2 cellular contexts compared by ENCODE assay signal in the genomic region with DNA sequence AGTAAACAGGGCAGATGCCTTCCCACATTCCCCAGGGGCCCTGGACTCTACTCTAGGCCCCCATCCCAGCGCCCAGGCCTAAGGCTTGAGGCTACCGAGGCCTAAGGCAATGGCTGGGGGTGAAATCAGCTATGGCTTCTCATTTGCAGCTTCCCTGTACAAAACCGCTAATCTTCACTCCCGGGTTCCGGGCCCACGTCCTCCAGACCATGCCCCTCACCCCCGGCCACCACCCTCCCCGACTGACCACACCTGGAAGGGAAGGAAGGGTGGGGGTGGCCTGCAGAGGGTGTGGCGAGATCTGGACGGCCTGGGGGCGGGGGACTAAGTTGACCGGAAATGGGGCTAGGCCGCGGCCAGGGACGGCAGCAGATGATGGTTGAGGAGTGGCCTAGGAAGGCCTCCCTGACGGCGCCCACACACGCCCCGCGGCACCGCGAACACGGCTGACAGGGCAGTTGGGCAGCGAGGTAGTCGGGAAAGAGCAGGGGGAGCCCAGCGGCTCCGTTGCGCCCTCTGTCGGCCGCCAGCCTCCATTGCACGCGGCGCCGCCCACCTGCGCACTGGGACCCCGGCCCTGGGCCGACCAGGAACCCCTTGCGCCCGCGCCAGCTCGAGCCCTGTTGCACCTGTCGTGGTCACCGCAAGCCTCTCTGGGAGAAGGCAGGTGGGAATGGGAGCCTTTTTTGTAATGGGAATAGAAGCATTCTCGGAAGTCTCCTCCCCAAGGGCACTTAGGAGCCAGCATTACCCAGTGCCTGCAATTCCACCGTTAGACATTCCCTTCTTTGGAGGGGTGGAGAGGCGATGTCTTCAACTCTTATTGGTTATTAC.
TF ChIP-seq lines count a peak whose summit lies in the region.

No MANE protein-coding gene starts in this region.

TF ChIP-seq in GM23338, 12 proteins besides CTCF, POLR2A, EP300 and RAD21 (continued from another document):
- TF ChIP-seq, protein P1, sequence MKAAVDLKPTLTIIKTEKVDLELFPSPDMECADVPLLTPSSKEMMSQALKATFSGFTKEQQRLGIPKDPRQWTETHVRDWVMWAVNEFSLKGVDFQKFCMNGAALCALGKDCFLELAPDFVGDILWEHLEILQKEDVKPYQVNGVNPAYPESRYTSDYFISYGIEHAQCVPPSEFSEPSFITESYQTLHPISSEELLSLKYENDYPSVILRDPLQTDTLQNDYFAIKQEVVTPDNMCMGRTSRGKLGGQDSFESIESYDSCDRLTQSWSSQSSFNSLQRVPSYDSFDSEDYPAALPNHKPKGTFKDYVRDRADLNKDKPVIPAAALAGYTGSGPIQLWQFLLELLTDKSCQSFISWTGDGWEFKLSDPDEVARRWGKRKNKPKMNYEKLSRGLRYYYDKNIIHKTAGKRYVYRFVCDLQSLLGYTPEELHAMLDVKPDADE (IDR thresholded peaks at IDR 0.05): no peak
- TF ChIP-seq CREB1 (CRISPR knock-in tag; IDR thresholded peaks at IDR 0.05; ENCODE audit: low read depth): no peak
TF ChIP-seq in GM23338: peak in this region for 0.

TF ChIP-seq in K562, 482 proteins besides CTCF, POLR2A, EP300 and RAD21 (continued from another document and continues in another):
- TF ChIP-seq, protein P2, sequence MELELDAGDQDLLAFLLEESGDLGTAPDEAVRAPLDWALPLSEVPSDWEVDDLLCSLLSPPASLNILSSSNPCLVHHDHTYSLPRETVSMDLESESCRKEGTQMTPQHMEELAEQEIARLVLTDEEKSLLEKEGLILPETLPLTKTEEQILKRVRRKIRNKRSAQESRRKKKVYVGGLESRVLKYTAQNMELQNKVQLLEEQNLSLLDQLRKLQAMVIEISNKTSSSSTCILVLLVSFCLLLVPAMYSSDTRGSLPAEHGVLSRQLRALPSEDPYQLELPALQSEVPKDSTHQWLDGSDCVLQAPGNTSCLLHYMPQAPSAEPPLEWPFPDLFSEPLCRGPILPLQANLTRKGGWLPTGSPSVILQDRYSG (tag; conservative IDR thresholded peaks at IDR 0.05; ENCODE audit: low read depth): no peak
- no peak for TF ChIP-seq IRF2 (CRISPR knock-in tag; IDR thresholded peaks at IDR 0.05)
- no peak for TF ChIP-seq MTF1 (CRISPR knock-in tag; IDR thresholded peaks at IDR 0.05; ENCODE audit: borderline replicate concordance)
- TF ChIP-seq, protein P3, sequence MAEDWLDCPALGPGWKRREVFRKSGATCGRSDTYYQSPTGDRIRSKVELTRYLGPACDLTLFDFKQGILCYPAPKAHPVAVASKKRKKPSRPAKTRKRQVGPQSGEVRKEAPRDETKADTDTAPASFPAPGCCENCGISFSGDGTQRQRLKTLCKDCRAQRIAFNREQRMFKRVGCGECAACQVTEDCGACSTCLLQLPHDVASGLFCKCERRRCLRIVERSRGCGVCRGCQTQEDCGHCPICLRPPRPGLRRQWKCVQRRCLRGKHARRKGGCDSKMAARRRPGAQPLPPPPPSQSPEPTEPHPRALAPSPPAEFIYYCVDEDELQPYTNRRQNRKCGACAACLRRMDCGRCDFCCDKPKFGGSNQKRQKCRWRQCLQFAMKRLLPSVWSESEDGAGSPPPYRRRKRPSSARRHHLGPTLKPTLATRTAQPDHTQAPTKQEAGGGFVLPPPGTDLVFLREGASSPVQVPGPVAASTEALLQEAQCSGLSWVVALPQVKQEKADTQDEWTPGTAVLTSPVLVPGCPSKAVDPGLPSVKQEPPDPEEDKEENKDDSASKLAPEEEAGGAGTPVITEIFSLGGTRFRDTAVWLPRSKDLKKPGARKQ (CRISPR knock-in tag; IDR thresholded peaks at IDR 0.05): no peak
- TF ChIP-seq SUPT5H (IDR thresholded peaks at IDR 0.05): no peak
- TF ChIP-seq, protein P4, sequence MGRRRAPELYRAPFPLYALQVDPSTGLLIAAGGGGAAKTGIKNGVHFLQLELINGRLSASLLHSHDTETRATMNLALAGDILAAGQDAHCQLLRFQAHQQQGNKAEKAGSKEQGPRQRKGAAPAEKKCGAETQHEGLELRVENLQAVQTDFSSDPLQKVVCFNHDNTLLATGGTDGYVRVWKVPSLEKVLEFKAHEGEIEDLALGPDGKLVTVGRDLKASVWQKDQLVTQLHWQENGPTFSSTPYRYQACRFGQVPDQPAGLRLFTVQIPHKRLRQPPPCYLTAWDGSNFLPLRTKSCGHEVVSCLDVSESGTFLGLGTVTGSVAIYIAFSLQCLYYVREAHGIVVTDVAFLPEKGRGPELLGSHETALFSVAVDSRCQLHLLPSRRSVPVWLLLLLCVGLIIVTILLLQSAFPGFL (CRISPR knock-in tag; IDR thresholded peaks at IDR 0.05): no peak
- TF ChIP-seq GATA2 (CRISPR knock-in tag; IDR thresholded peaks at IDR 0.05): no peak
- TF ChIP-seq MAFK (IDR thresholded peaks at IDR 0.05; ENCODE audit: low read length): no peak
- TF ChIP-seq ZNF165 (CRISPR knock-in tag; IDR thresholded peaks at IDR 0.05; ENCODE audit: borderline replicate concordance): no peak
- TF ChIP-seq, protein P5, sequence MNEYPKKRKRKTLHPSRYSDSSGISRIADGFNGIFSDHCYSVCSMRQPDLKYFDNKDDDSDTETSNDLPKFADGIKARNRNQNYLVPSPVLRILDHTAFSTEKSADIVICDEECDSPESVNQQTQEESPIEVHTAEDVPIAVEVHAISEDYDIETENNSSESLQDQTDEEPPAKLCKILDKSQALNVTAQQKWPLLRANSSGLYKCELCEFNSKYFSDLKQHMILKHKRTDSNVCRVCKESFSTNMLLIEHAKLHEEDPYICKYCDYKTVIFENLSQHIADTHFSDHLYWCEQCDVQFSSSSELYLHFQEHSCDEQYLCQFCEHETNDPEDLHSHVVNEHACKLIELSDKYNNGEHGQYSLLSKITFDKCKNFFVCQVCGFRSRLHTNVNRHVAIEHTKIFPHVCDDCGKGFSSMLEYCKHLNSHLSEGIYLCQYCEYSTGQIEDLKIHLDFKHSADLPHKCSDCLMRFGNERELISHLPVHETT (CRISPR knock-in tag; conservative IDR thresholded peaks at IDR 0.05 in 1 of 2, IDR thresholded peaks at IDR 0.05 in 1 of 2): no peak
- TF ChIP-seq, protein P6, sequence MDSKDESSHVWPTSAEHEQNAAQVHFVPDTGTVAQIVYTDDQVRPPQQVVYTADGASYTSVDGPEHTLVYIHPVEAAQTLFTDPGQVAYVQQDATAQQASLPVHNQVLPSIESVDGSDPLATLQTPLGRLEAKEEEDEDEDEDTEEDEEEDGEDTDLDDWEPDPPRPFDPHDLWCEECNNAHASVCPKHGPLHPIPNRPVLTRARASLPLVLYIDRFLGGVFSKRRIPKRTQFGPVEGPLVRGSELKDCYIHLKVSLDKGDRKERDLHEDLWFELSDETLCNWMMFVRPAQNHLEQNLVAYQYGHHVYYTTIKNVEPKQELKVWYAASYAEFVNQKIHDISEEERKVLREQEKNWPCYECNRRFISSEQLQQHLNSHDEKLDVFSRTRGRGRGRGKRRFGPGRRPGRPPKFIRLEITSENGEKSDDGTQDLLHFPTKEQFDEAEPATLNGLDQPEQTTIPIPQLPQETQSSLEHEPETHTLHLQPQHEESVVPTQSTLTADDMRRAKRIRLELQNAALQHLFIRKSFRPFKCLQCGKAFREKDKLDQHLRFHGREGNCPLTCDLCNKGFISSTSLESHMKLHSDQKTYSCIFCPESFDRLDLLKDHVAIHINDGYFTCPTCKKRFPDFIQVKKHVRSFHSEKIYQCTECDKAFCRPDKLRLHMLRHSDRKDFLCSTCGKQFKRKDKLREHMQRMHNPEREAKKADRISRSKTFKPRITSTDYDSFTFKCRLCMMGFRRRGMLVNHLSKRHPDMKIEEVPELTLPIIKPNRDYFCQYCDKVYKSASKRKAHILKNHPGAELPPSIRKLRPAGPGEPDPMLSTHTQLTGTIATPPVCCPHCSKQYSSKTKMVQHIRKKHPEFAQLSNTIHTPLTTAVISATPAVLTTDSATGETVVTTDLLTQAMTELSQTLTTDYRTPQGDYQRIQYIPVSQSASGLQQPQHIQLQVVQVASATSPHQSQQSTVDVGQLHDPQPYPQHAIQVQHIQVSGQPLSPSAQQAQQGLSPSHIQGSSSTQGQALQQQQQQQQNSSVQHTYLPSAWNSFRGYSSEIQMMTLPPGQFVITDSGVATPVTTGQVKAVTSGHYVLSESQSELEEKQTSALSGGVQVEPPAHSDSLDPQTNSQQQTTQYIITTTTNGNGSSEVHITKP (IDR thresholded peaks at IDR 0.05; ENCODE audit: partially characterized antibody): no peak
- peak; percentile 64; the same call in 1 of the 2 replicates for TF ChIP-seq ELF1 (tag; IDR thresholded peaks at IDR 0.05)
- peak in 2 of 3 experiments; percentile 21 to 62 for TF ChIP-seq YY1 (IDR thresholded peaks at IDR 0.05; ENCODE audit: borderline replicate concordance in 1 of 3, control insufficient read depth in 1 of 3, extremely low read depth in 1 of 3, insufficient read depth in 3 of 3, insufficient read length in 1 of 3, insufficient replicate concordance in 2 of 3, low read depth in 1 of 3, low read length in 2 of 3)
- TF ChIP-seq, protein P7, sequence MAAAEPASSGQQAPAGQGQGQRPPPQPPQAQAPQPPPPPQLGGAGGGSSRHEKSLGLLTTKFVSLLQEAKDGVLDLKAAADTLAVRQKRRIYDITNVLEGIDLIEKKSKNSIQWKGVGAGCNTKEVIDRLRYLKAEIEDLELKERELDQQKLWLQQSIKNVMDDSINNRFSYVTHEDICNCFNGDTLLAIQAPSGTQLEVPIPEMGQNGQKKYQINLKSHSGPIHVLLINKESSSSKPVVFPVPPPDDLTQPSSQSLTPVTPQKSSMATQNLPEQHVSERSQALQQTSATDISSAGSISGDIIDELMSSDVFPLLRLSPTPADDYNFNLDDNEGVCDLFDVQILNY (CRISPR knock-in tag; IDR thresholded peaks at IDR 0.05): peak; percentile 59; the same call in 1 of the 2 replicates
- no peak for TF ChIP-seq ZNF274 (IDR thresholded peaks at IDR 0.05; ENCODE audit: borderline replicate concordance, low read depth, low read length)
- TF ChIP-seq, protein P8, sequence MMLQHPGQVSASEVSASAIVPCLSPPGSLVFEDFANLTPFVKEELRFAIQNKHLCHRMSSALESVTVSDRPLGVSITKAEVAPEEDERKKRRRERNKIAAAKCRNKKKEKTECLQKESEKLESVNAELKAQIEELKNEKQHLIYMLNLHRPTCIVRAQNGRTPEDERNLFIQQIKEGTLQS (IDR thresholded peaks at IDR 0.05): no peak
- TF ChIP-seq, protein P8 (CRISPR knock-in tag; conservative IDR thresholded peaks at IDR 0.05): no peak
- TF ChIP-seq, protein P9, sequence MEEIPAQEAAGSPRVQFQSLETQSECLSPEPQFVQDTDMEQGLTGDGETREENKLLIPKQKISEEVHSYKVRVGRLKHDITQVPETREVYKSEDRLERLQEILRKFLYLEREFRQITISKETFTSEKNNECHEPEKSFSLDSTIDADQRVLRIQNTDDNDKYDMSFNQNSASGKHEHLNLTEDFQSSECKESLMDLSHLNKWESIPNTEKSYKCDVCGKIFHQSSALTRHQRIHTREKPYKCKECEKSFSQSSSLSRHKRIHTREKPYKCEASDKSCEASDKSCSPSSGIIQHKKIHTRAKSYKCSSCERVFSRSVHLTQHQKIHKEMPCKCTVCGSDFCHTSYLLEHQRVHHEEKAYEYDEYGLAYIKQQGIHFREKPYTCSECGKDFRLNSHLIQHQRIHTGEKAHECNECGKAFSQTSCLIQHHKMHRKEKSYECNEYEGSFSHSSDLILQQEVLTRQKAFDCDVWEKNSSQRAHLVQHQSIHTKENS (CRISPR knock-in tag; IDR thresholded peaks at IDR 0.05): no peak
- TF ChIP-seq, protein P10, sequence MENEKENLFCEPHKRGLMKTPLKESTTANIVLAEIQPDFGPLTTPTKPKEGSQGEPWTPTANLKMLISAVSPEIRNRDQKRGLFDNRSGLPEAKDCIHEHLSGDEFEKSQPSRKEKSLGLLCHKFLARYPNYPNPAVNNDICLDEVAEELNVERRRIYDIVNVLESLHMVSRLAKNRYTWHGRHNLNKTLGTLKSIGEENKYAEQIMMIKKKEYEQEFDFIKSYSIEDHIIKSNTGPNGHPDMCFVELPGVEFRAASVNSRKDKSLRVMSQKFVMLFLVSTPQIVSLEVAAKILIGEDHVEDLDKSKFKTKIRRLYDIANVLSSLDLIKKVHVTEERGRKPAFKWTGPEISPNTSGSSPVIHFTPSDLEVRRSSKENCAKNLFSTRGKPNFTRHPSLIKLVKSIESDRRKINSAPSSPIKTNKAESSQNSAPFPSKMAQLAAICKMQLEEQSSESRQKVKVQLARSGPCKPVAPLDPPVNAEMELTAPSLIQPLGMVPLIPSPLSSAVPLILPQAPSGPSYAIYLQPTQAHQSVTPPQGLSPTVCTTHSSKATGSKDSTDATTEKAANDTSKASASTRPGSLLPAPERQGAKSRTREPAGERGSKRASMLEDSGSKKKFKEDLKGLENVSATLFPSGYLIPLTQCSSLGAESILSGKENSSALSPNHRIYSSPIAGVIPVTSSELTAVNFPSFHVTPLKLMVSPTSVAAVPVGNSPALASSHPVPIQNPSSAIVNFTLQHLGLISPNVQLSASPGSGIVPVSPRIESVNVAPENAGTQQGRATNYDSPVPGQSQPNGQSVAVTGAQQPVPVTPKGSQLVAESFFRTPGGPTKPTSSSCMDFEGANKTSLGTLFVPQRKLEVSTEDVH (IDR thresholded peaks at IDR 0.05; ENCODE audit: low read depth, partially characterized antibody): no peak
- TF ChIP-seq, protein P11, sequence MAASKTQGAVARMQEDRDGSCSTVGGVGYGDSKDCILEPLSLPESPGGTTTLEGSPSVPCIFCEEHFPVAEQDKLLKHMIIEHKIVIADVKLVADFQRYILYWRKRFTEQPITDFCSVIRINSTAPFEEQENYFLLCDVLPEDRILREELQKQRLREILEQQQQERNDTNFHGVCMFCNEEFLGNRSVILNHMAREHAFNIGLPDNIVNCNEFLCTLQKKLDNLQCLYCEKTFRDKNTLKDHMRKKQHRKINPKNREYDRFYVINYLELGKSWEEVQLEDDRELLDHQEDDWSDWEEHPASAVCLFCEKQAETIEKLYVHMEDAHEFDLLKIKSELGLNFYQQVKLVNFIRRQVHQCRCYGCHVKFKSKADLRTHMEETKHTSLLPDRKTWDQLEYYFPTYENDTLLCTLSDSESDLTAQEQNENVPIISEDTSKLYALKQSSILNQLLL (CRISPR knock-in tag; IDR thresholded peaks at IDR 0.05; ENCODE audit: borderline replicate concordance): no peak
- TF ChIP-seq, protein P12, sequence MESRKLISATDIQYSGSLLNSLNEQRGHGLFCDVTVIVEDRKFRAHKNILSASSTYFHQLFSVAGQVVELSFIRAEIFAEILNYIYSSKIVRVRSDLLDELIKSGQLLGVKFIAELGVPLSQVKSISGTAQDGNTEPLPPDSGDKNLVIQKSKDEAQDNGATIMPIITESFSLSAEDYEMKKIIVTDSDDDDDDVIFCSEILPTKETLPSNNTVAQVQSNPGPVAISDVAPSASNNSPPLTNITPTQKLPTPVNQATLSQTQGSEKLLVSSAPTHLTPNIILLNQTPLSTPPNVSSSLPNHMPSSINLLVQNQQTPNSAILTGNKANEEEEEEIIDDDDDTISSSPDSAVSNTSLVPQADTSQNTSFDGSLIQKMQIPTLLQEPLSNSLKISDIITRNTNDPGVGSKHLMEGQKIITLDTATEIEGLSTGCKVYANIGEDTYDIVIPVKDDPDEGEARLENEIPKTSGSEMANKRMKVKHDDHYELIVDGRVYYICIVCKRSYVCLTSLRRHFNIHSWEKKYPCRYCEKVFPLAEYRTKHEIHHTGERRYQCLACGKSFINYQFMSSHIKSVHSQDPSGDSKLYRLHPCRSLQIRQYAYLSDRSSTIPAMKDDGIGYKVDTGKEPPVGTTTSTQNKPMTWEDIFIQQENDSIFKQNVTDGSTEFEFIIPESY (CRISPR knock-in tag; IDR thresholded peaks at IDR 0.05): peak; percentile 47; the same call in 1 of the 2 replicates
- TF ChIP-seq, protein P13, sequence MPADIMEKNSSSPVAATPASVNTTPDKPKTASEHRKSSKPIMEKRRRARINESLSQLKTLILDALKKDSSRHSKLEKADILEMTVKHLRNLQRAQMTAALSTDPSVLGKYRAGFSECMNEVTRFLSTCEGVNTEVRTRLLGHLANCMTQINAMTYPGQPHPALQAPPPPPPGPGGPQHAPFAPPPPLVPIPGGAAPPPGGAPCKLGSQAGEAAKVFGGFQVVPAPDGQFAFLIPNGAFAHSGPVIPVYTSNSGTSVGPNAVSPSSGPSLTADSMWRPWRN (IDR thresholded peaks at IDR 0.05; ENCODE audit: low read depth): no peak
- TF ChIP-seq ERF (CRISPR knock-in tag; IDR thresholded peaks at IDR 0.05): no peak
- TF ChIP-seq ZNF174 (CRISPR knock-in tag; IDR thresholded peaks at IDR 0.05): no peak
- TF ChIP-seq ZNF589 (CRISPR knock-in tag; IDR thresholded peaks at IDR 0.05; ENCODE audit: low read depth): no peak
